Comparison of ENCODE assay signal across 1 cellular context in genomic region chr2:64141711-64142405, GRCh38.
TF ChIP-seq lines count a peak whose summit lies in the region.

No MANE protein-coding gene starts in this region.

TF ChIP-seq in K562, 482 proteins besides CTCF, POLR2A, EP300 and RAD21 (continued from another document):
- TF ChIP-seq ZBTB49 (CRISPR knock-in tag; IDR thresholded peaks at IDR 0.05; ENCODE audit: borderline replicate concordance), result no peak
TF ChIP-seq in K562: peak in this region for 0.
